Comparison of ENCODE assay signal across 1 cellular context in the genomic region with DNA sequence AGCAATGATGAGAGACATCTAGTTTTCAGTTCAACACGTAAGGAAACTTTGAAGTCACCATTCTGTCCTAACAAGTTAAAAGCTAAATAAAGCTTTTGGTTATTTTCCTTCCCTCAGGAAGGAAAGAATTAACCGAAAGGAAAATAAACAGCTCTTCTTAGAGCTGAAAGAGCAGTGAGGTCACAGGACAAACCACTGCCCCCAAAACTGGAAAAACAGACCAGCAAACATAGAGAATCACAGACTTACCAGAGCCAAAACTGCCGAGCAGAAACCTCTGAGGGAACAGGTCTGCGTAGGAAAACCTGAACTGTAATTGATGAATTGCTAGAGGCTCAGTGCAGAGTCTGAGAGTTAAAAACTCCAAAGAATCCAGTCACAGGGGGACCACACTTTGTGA.
TF ChIP-seq lines count a peak whose summit lies in the region.

No MANE protein-coding gene starts in this region.

TF ChIP-seq in HepG2, 621 proteins besides CTCF, POLR2A, EP300 and RAD21:
- TF ChIP-seq SNAPC2 (CRISPR knock-in tag; IDR thresholded peaks at IDR 0.05) (no peak), PLRG1 (conservative IDR thresholded peaks at IDR 0.05) (no peak), CBFB (CRISPR knock-in tag; IDR thresholded peaks at IDR 0.05) (no peak), NRL (CRISPR knock-in tag; IDR thresholded peaks at IDR 0.05; ENCODE audit: borderline replicate concordance) (no peak), ZNF615 (CRISPR knock-in tag; IDR thresholded peaks at IDR 0.05; ENCODE audit: borderline replicate concordance) (no peak), ZFYVE20 (CRISPR knock-in tag; IDR thresholded peaks at IDR 0.05; ENCODE audit: borderline replicate concordance, low read depth) (no peak), KDM2A (CRISPR knock-in tag; IDR thresholded peaks at IDR 0.05; ENCODE audit: borderline replicate concordance, low read depth) (no peak), SRF (IDR thresholded peaks at IDR 0.05; ENCODE audit: low read depth, low read length) (no peak), ZNF510 (CRISPR knock-in tag; IDR thresholded peaks at IDR 0.05; ENCODE audit: low read depth) (no peak), REPIN1 (CRISPR knock-in tag; IDR thresholded peaks at IDR 0.05; ENCODE audit: borderline replicate concordance, low read depth) (no peak), SPEN (CRISPR knock-in tag; IDR thresholded peaks at IDR 0.05; ENCODE audit: low read depth) (no peak)
- TF ChIP-seq, protein P1, sequence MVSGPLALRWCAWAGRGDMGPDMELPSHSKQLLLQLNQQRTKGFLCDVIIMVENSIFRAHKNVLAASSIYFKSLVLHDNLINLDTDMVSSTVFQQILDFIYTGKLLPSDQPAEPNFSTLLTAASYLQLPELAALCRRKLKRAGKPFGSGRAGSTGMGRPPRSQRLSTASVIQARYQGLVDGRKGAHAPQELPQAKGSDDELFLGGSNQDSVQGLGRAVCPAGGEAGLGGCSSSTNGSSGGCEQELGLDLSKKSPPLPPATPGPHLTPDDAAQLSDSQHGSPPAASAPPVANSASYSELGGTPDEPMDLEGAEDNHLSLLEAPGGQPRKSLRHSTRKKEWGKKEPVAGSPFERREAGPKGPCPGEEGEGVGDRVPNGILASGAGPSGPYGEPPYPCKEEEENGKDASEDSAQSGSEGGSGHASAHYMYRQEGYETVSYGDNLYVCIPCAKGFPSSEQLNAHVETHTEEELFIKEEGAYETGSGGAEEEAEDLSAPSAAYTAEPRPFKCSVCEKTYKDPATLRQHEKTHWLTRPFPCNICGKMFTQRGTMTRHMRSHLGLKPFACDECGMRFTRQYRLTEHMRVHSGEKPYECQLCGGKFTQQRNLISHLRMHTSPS (CRISPR knock-in tag; IDR thresholded peaks at IDR 0.05; ENCODE audit: low read depth): no peak
- TF ChIP-seq, protein P2, sequence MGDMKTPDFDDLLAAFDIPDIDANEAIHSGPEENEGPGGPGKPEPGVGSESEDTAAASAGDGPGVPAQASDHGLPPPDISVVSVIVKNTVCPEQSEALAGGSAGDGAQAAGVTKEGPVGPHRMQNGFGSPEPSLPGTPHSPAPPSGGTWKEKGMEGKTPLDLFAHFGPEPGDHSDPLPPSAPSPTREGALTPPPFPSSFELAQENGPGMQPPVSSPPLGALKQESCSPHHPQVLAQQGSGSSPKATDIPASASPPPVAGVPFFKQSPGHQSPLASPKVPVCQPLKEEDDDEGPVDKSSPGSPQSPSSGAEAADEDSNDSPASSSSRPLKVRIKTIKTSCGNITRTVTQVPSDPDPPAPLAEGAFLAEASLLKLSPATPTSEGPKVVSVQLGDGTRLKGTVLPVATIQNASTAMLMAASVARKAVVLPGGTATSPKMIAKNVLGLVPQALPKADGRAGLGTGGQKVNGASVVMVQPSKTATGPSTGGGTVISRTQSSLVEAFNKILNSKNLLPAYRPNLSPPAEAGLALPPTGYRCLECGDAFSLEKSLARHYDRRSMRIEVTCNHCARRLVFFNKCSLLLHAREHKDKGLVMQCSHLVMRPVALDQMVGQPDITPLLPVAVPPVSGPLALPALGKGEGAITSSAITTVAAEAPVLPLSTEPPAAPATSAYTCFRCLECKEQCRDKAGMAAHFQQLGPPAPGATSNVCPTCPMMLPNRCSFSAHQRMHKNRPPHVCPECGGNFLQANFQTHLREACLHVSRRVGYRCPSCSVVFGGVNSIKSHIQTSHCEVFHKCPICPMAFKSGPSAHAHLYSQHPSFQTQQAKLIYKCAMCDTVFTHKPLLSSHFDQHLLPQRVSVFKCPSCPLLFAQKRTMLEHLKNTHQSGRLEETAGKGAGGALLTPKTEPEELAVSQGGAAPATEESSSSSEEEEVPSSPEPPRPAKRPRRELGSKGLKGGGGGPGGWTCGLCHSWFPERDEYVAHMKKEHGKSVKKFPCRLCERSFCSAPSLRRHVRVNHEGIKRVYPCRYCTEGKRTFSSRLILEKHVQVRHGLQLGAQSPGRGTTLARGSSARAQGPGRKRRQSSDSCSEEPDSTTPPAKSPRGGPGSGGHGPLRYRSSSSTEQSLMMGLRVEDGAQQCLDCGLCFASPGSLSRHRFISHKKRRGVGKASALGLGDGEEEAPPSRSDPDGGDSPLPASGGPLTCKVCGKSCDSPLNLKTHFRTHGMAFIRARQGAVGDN (CRISPR knock-in tag; IDR thresholded peaks at IDR 0.05): no peak
- TF ChIP-seq, protein P3, sequence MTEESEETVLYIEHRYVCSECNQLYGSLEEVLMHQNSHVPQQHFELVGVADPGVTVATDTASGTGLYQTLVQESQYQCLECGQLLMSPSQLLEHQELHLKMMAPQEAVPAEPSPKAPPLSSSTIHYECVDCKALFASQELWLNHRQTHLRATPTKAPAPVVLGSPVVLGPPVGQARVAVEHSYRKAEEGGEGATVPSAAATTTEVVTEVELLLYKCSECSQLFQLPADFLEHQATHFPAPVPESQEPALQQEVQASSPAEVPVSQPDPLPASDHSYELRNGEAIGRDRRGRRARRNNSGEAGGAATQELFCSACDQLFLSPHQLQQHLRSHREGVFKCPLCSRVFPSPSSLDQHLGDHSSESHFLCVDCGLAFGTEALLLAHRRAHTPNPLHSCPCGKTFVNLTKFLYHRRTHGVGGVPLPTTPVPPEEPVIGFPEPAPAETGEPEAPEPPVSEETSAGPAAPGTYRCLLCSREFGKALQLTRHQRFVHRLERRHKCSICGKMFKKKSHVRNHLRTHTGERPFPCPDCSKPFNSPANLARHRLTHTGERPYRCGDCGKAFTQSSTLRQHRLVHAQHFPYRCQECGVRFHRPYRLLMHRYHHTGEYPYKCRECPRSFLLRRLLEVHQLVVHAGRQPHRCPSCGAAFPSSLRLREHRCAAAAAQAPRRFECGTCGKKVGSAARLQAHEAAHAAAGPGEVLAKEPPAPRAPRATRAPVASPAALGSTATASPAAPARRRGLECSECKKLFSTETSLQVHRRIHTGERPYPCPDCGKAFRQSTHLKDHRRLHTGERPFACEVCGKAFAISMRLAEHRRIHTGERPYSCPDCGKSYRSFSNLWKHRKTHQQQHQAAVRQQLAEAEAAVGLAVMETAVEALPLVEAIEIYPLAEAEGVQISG (CRISPR knock-in tag; IDR thresholded peaks at IDR 0.05): no peak
- TF ChIP-seq, protein P4, sequence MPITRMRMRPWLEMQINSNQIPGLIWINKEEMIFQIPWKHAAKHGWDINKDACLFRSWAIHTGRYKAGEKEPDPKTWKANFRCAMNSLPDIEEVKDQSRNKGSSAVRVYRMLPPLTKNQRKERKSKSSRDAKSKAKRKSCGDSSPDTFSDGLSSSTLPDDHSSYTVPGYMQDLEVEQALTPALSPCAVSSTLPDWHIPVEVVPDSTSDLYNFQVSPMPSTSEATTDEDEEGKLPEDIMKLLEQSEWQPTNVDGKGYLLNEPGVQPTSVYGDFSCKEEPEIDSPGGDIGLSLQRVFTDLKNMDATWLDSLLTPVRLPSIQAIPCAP (CRISPR knock-in tag; IDR thresholded peaks at IDR 0.05; ENCODE audit: low read depth): no peak
TF ChIP-seq in HepG2: peak in this region for 0.
